13 cellular contexts compared by ENCODE assay signal in the genomic region with DNA sequence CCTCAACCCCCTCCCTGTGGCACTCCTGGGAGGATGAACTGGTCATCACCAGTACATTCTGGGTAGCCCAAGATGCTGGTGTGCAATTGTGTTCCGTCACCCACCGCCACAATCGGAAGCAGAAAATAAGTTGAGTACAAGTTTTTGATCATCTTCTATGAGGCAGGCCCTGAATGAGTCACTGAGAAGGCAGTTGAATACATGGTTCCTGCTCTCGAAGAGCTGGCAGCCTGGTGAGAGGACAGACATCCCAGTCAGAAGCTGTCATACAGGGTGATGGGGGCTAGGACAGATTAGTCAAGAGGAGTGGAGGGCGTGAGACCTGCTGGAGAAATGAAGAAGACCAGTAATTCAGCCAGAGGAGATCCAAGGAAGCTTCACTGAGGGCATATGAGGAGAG. TPM values are rescaled to one million over a fixed set of nuclear protein-coding genes. Genes with fewer than 3 reads are reported as not detected.
"Had no signal": no experiment of that assay in that cellular context is flagged by ENCODE, and none has a peak within 500 bp of the region (broad histone marks: within the 10 kb centered on the region; RNA-seq: fewer than 3 reads in every experiment).

No MANE protein-coding gene starts in this region.

- H3K4me3 ChIP-seq: breast epithelium, left lung had no signal

- H3K79me2 ChIP-seq: parathyroid adenoma had no signal

- H3K4me1 ChIP-seq: parathyroid adenoma had no signal

- H3K9ac ChIP-seq: parathyroid adenoma had no signal

- H3K36me3 ChIP-seq: breast epithelium, left lung had no signal

- DNase-seq: activated CD8-positive, alpha-beta memory T cell treated with anti-CD3 and anti-CD28 coated beads, Interleukin-2, amount 10 ng/mL, durations not matched to agents 7 days and 5 days; activated naive CD8-positive, alpha-beta T cell treated with anti-CD3 and anti-CD28 coated beads for 36 hours; activated T-cell treated with anti-CD3 and anti-CD28 coated beads, Interleukin-2, amount 50 U/mL, for 48 hours; aorta; left lung; mammary epithelial cell; naive B cell; stimulated activated CD4-positive, alpha-beta T cell treated with anti-CD3 and anti-CD28 coated beads, Interleukin-12 subunit alpha, Interleukin-12 subunit beta, amount 100 ng/mL, for 4 hours; stimulated activated CD4-positive, alpha-beta T cell treated with anti-CD3 and anti-CD28 coated beads, Interleukin-2, amount 100 ng/mL, for 24 hours; T-helper 9 cell had no signal

- H3K27ac ChIP-seq: breast epithelium, left lung, parathyroid adenoma had no signal

- H3K9me3 ChIP-seq: breast epithelium, left lung had no signal

- FAIRE-seq: urothelium cell line had no signal

- H2AFZ ChIP-seq: parathyroid adenoma had no signal

RNA-seq across cellular contexts. Expression of gene CEMIP, which starts 6.2 kb away (rescaled TPM):
- total RNA-seq: activated CD8-positive, alpha-beta memory T cell treated with anti-CD3 and anti-CD28 coated beads, Interleukin-2, amount 10 ng/mL, durations not matched to agents 7 days and 5 days; activated naive CD8-positive, alpha-beta T cell treated with anti-CD3 and anti-CD28 coated beads for 36 hours had no signal
